ENCODE assay signal across 1 cellular context in the genomic region with DNA sequence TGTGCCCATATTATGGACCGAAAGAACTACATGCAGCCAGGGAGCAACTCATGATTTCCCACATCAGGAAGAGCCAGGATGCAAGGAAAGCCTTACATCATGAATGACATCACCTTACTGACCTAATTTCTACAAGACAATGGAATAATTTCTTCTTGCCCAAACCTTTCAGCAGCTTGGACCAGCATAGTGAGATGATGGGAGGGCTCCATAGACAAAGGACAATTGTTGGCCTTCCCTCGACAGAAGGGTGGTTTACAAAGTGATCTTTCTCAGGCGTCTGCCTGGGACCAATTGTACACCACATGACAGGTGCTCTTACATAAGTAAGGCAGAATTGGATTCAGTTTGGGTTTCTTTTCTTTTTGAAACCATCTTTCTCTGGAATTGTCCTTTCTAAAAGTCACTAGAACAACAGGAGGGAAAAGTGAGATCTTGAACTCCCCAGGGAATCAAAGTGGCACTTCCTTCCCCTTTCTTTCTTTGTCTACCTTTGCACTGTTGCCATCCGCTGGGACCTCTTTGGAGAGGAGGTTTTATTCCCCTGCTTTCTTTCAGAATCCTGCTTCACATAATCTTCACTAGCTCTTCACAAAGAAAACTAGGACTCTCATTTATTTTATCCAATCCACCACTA.
TF ChIP-seq lines count a peak whose summit lies in the region.

No MANE protein-coding gene starts in this region.

TF ChIP-seq in neural cell, 6 proteins besides CTCF, POLR2A, EP300 and RAD21:
- TF ChIP-seq, protein P1, sequence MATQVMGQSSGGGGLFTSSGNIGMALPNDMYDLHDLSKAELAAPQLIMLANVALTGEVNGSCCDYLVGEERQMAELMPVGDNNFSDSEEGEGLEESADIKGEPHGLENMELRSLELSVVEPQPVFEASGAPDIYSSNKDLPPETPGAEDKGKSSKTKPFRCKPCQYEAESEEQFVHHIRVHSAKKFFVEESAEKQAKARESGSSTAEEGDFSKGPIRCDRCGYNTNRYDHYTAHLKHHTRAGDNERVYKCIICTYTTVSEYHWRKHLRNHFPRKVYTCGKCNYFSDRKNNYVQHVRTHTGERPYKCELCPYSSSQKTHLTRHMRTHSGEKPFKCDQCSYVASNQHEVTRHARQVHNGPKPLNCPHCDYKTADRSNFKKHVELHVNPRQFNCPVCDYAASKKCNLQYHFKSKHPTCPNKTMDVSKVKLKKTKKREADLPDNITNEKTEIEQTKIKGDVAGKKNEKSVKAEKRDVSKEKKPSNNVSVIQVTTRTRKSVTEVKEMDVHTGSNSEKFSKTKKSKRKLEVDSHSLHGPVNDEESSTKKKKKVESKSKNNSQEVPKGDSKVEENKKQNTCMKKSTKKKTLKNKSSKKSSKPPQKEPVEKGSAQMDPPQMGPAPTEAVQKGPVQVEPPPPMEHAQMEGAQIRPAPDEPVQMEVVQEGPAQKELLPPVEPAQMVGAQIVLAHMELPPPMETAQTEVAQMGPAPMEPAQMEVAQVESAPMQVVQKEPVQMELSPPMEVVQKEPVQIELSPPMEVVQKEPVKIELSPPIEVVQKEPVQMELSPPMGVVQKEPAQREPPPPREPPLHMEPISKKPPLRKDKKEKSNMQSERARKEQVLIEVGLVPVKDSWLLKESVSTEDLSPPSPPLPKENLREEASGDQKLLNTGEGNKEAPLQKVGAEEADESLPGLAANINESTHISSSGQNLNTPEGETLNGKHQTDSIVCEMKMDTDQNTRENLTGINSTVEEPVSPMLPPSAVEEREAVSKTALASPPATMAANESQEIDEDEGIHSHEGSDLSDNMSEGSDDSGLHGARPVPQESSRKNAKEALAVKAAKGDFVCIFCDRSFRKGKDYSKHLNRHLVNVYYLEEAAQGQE (IDR thresholded peaks at IDR 0.05; ENCODE audit: borderline replicate concordance) = peak; percentile 21
- TF ChIP-seq SMC3 (conservative IDR thresholded peaks at IDR 0.05; ENCODE audit: poor library complexity) = no peak
- TF ChIP-seq TAF1 (IDR thresholded peaks at IDR 0.05; ENCODE audit: low read depth) = no peak
TF ChIP-seq in neural cell: peak in this region for 1.
